ENCODE assay signal across 9 cellular contexts in genomic region chr19:51948979-51949378, GRCh38. TPM values are rescaled to one million over a fixed set of nuclear protein-coding genes. Genes with fewer than 3 reads are reported as not detected.
DNase-seq lines count a peak whose midpoint lies in the region; ATAC-seq, FAIRE-seq and TF ChIP-seq lines count a peak whose summit lies in the region.
"Had no signal": no experiment of that assay in that cellular context is flagged by ENCODE, and none has a peak within 500 bp of the region (broad histone marks: within the 10 kb centered on the region; RNA-seq: fewer than 3 reads in every experiment).

No MANE protein-coding gene starts in this region.

- CTCF ChIA-PET in WTC11 (lab: Charles Lee), result no interaction called here

- H3K27ac Mint-ChIP-seq in WTC11 (no peak overlapping the region), HFFc6 (no peak overlapping the region)

- ATAC-seq in WTC11, result 0 out of 2 replicates have a peak, but pooled peaks have one; percentile 22

- TF ChIP-seq CTCF in WTC11 (IDR thresholded peaks at IDR 0.05) (no peak), HFFc6 (IDR thresholded peaks at IDR 0.05) (no peak)

- H3K27me3 Mint-ChIP-seq in WTC11 (ENCODE audit: low read depth) (peaks cover 10% of the 10 kb centered on the region; the same call in 1 of the 2 replicates), HFFc6 (ENCODE audit: insufficient read depth) (no peaks in the 10 kb centered on the region)

- DNase-seq in WTC11 (ENCODE audit: low spot score) (peak; percentile 15), frontal cortex (ENCODE audit: low spot score in 2 of 2) (peak; percentile 31 to 38), HUDEP-2 (lab: John Stamatoyannopoulos, UW; ENCODE audit: unreplicated experiment in 76 of 76) (no peak), HFFc6 (no peak), GM19238 (ENCODE audit: insufficient read length, low spot score) (no peak)
- DNase-seq: KBM-7 had no signal

- H3K4me1 Mint-ChIP-seq in WTC11 (no peaks in the 10 kb centered on the region), HFFc6 (ENCODE audit: low read depth) (no peaks in the 10 kb centered on the region)
- H3K4me1 Mint-ChIP-seq: neural crest cell had no signal

- H3K4me3 Mint-ChIP-seq in WTC11, result peak overlapping the region; percentile 26
- H3K4me3 Mint-ChIP-seq in HFFc6, result no peak overlapping the region
- H3K4me3 Mint-ChIP-seq: neural crest cell had no signal

- H3K36me3 Mint-ChIP-seq in WTC11 (peaks cover 83% of the 10 kb centered on the region), HFFc6 (ENCODE audit: low read depth) (peaks cover 56% of the 10 kb centered on the region)

- no peak for FAIRE-seq in frontal cortex (lab: Jason Lieb, UNC)

- H3K9me3 Mint-ChIP-seq in WTC11 (peaks cover 83% of the 10 kb centered on the region), HFFc6 (peaks cover 86% of the 10 kb centered on the region)

- H3K27ac ChIP-seq in temporal lobe (ENCODE audit: low read depth, low read length), result peak overlapping the region; percentile 29
- H3K27ac ChIP-seq: hepatocyte had no signal

- POLR2A ChIA-PET in WTC11 (lab: Charles Lee), result no interaction called here

TF ChIP-seq in WTC11, 78 proteins besides CTCF, POLR2A, EP300 and RAD21:
- TF ChIP-seq ZNF263 (CRISPR knock-in tag; IDR thresholded peaks at IDR 0.05; ENCODE audit: low read depth) (no peak), EMX1 (CRISPR knock-in tag; IDR thresholded peaks at IDR 0.05) (no peak)

RNA-seq across cellular contexts. Expression of gene ZNF613, which starts 21.7 kb away (rescaled TPM):
- total RNA-seq in WTC11 (2021) (11.5 to 16.5 TPM (median 13.7 TPM) in 3 replicates), frontal cortex (10.6 TPM), temporal lobe (9.6 TPM)
- 1 to 10 TPM; 2.7 to 5.4 (median 3.8) TPM for total RNA-seq in HFFc6 (2021; fragmentation: NEBNext Ultra II Directional; extraction: Animal tissue kit (Norgen Biotek cat#: 25700))

RNA-seq across cellular contexts. Expression of gene ZNF350, which starts 37.7 kb away (rescaled TPM):
- total RNA-seq in WTC11 (2021) (5.5 to 8.1 TPM (median 6.9 TPM) in 3 replicates), frontal cortex (20.8 TPM), temporal lobe (14.0 TPM)
- total RNA-seq in HFFc6 (2021; fragmentation: NEBNext Ultra II Directional; extraction: Animal tissue kit (Norgen Biotek cat#: 25700)), result 1 to 10 TPM; 4.8 to 7.0 (median 5.6) TPM

RNA-seq across cellular contexts. Expression of gene ZNF649, which starts 44.2 kb away (rescaled TPM):
- total RNA-seq in WTC11 (2021) (55.6 to 64.7 TPM (median 56.0 TPM) in 3 replicates), frontal cortex (41.2 TPM), temporal lobe (21.6 TPM)
- total RNA-seq in HFFc6 (2021; fragmentation: NEBNext Ultra II Directional; extraction: Animal tissue kit (Norgen Biotek cat#: 25700)), result 1 to 10 TPM; 2.9 to 4.4 (median 4.1) TPM

RNA-seq across cellular contexts. Expression of gene ZNF615, which starts 59.0 kb away (rescaled TPM):
- 9.7 to 12.6 TPM (median 11.9 TPM) in 3 replicates for total RNA-seq in WTC11 (2021)
- total RNA-seq in frontal cortex, result 26.5 TPM
- 22.1 TPM for total RNA-seq in temporal lobe
- total RNA-seq in HFFc6 (2021; fragmentation: NEBNext Ultra II Directional; extraction: Animal tissue kit (Norgen Biotek cat#: 25700)), result 1 to 10 TPM; 4.4 to 5.7 (median 4.8) TPM

Comparison
In these comparisons a context has a peak if more than half of its experiments do, and no peak if none do; other contexts are left out.
1. DNase-seq: peak in WTC11 (single experiment) and frontal cortex (2 of 2); none in HUDEP-2 (0 of 76), HFFc6 (single experiment) and GM19238 (single experiment).